In genomic region chr7:105013283-105013817, GRCh38 we compare ENCODE assay signal across 8 cellular contexts. TPM values are rescaled to one million over a fixed set of nuclear protein-coding genes. Genes with fewer than 3 reads are reported as not detected.
DNase-seq lines count a peak whose midpoint lies in the region; ATAC-seq and TF ChIP-seq lines count a peak whose summit lies in the region.

No MANE protein-coding gene starts in this region.

- peak; percentile 30 for ATAC-seq in GM21529 (IDR thresholded peaks at IDR 0.05; ENCODE audit: unreplicated experiment)
- ATAC-seq in naive thymus-derived CD4-positive, alpha-beta T cell, result peak; percentile 68
- ATAC-seq in stimulated activated memory B cell treated with anti-CD40 and anti-IgM and Interleukin-4, amounts not matched to agents 10 μg/mL and 1 μg/mL and 100 μg/mL, for 72 hours, result peak; percentile 82

- POLR2A ChIA-PET in naive thymus-derived CD4-positive, alpha-beta T cell (lab: Charles Lee), result interaction anchor here (0.5 to 15.5 kb wide), 34 partner anchors 11 to 1864 kb away, joined by 3 to 639 read pairs (median 4); partner anchors contain the start of genes NAPEPLD, RINT1 and SYPL1

- no peaks in the 10 kb centered on the region for H3K9me3 ChIP-seq in naive thymus-derived CD4-positive, alpha-beta T cell (ENCODE audit: control insufficient read depth in 2 of 3, low read length in 3 of 3)

- peaks cover 3% of the 10 kb centered on the region for H3K27me3 Mint-ChIP-seq in activated T-helper 1 cell treated with anti-CD3 and anti-CD28 coated beads, Interleukin-12 subunit alpha, Interleukin-12 subunit beta, Interleukin-2, Interleukin-4 antibody, amounts not matched to agents 30 ng/mL and 10 ng/mL and 1 ng/mL, durations not matched to agents 14 hours and 24 hours and 36 hours (ENCODE audit: insufficient read depth)
- peaks cover 0 to 8% (median 0%) of the 10 kb centered on the region in 5 donors for H3K27me3 Mint-ChIP-seq in naive thymus-derived CD4-positive, alpha-beta T cell
- H3K27me3 Mint-ChIP-seq in stimulated activated memory B cell treated with anti-CD40 and anti-IgM and Interleukin-4, amounts not matched to agents 10 μg/mL and 1 μg/mL and 100 μg/mL, for 72 hours, result no peaks in the 10 kb centered on the region

- peak overlapping the region; percentile 97 for H3K27ac ChIP-seq in naive thymus-derived CD4-positive, alpha-beta T cell (ENCODE audit: low read depth, low read length)

- H3K4me1 ChIP-seq in naive thymus-derived CD4-positive, alpha-beta T cell (ENCODE audit: control insufficient read depth in 2 of 2, insufficient read depth in 2 of 2, low read length in 2 of 2), result peaks cover 13 to 23% of the 10 kb centered on the region in 2 donors

- intact Hi-C loops in activated T-helper 1 cell treated with anti-CD3 and anti-CD28 coated beads, Interleukin-12 subunit alpha, Interleukin-12 subunit beta, Interleukin-2, Interleukin-4 antibody, amounts not matched to agents 30 ng/mL and 10 ng/mL and 1 ng/mL, durations not matched to agents 14 hours and 24 hours and 36 hours (cut with micrococcal nuclease), result loop anchor here (2.0 to 5.0 kb wide), 5 partner anchors 334 to 1333 kb away; partner anchors contain the start of genes ORC5 and PUS7
- intact Hi-C loops in naive thymus-derived CD4-positive, alpha-beta T cell (cut with micrococcal nuclease), result loop anchor here (1.0 to 10.0 kb wide), 10 partner anchors 68 to 1939 kb away; partner anchors contain the start of genes PSMC2 (in 2 of the 2), ARMC10 (in 1 of the 2), DNAJC2 (in 1 of the 2) and FBXL13 (in 1 of the 2)

- H3K27ac Mint-ChIP-seq in activated T-helper 1 cell treated with anti-CD3 and anti-CD28 coated beads, Interleukin-12 subunit alpha, Interleukin-12 subunit beta, Interleukin-2, Interleukin-4 antibody, amounts not matched to agents 30 ng/mL and 10 ng/mL and 1 ng/mL, durations not matched to agents 14 hours and 24 hours and 36 hours, result peak overlapping the region; percentile 96
- peak overlapping the region; percentile 99 to 100 (median 100) for H3K27ac Mint-ChIP-seq in naive thymus-derived CD4-positive, alpha-beta T cell
- peak overlapping the region; percentile 100 for H3K27ac Mint-ChIP-seq in stimulated activated memory B cell treated with anti-CD40 and anti-IgM and Interleukin-4, amounts not matched to agents 10 μg/mL and 1 μg/mL and 100 μg/mL, for 72 hours

- DNase-seq in DMS53 (lab: John Stamatoyannopoulos, UW) (peak; percentile 99), fibroblast of gingiva (ENCODE audit: low read depth) (peak; percentile 95)
- DNase-seq in Jurkat, Clone E6-1 (ENCODE audit: low read depth, low spot score), result peak; percentile 90
- DNase-seq in activated T-helper 1 cell treated with anti-CD3 and anti-CD28 coated beads, Interleukin-12 subunit alpha, Interleukin-12 subunit beta, Interleukin-2, Interleukin-4 antibody, amounts not matched to agents 30 ng/mL and 10 ng/mL and 1 ng/mL, durations not matched to agents 14 hours and 24 hours and 36 hours (ENCODE audit: low spot score), result peak; percentile 92
- DNase-seq in naive thymus-derived CD4-positive, alpha-beta T cell, result peak; percentile 93 to 98 (median 96)

- peaks cover 0 to 18% (median 0%) of the 10 kb centered on the region in 3 experiments for H3K36me3 ChIP-seq in naive thymus-derived CD4-positive, alpha-beta T cell (ENCODE audit: control insufficient read depth in 2 of 3, insufficient read depth in 3 of 3, low read length in 3 of 3)

- H3K4me3 ChIP-seq in Jurkat, Clone E6-1 (ENCODE audit: low read length), result peak overlapping the region; percentile 98
- H3K4me3 ChIP-seq in naive thymus-derived CD4-positive, alpha-beta T cell (ENCODE audit: low read length), result peak overlapping the region; percentile 99

- peaks cover 55% of the 10 kb centered on the region for H3K36me3 Mint-ChIP-seq in activated T-helper 1 cell treated with anti-CD3 and anti-CD28 coated beads, Interleukin-12 subunit alpha, Interleukin-12 subunit beta, Interleukin-2, Interleukin-4 antibody, amounts not matched to agents 30 ng/mL and 10 ng/mL and 1 ng/mL, durations not matched to agents 14 hours and 24 hours and 36 hours (ENCODE audit: low read depth)
- peaks cover 0 to 33% (median 5%) of the 10 kb centered on the region in 5 donors for H3K36me3 Mint-ChIP-seq in naive thymus-derived CD4-positive, alpha-beta T cell
- peaks cover 44% of the 10 kb centered on the region for H3K36me3 Mint-ChIP-seq in stimulated activated memory B cell treated with anti-CD40 and anti-IgM and Interleukin-4, amounts not matched to agents 10 μg/mL and 1 μg/mL and 100 μg/mL, for 72 hours

- H3K4me1 Mint-ChIP-seq in activated T-helper 1 cell treated with anti-CD3 and anti-CD28 coated beads, Interleukin-12 subunit alpha, Interleukin-12 subunit beta, Interleukin-2, Interleukin-4 antibody, amounts not matched to agents 30 ng/mL and 10 ng/mL and 1 ng/mL, durations not matched to agents 14 hours and 24 hours and 36 hours (ENCODE audit: low read depth), result peaks cover 42% of the 10 kb centered on the region
- H3K4me1 Mint-ChIP-seq in naive thymus-derived CD4-positive, alpha-beta T cell, result peaks cover 30 to 50% (median 40%) of the 10 kb centered on the region in 7 donors
- peaks cover 43% of the 10 kb centered on the region for H3K4me1 Mint-ChIP-seq in stimulated activated memory B cell treated with anti-CD40 and anti-IgM and Interleukin-4, amounts not matched to agents 10 μg/mL and 1 μg/mL and 100 μg/mL, for 72 hours

- CTCF ChIA-PET in naive thymus-derived CD4-positive, alpha-beta T cell (lab: Charles Lee), result interaction anchor here (1.1 to 5.7 kb wide), 2 partner anchors 31 to 375 kb away, joined by 3 to 54 read pairs; partner anchors contain the start of gene SRPK2

- no peaks in the 10 kb centered on the region for H3K9me3 Mint-ChIP-seq in activated T-helper 1 cell treated with anti-CD3 and anti-CD28 coated beads, Interleukin-12 subunit alpha, Interleukin-12 subunit beta, Interleukin-2, Interleukin-4 antibody, amounts not matched to agents 30 ng/mL and 10 ng/mL and 1 ng/mL, durations not matched to agents 14 hours and 24 hours and 36 hours
- H3K9me3 Mint-ChIP-seq in naive thymus-derived CD4-positive, alpha-beta T cell, result peaks cover 0 to 14% (median 0%) of the 10 kb centered on the region in 11 donors
- H3K9me3 Mint-ChIP-seq in stimulated activated memory B cell treated with anti-CD40 and anti-IgM and Interleukin-4, amounts not matched to agents 10 μg/mL and 1 μg/mL and 100 μg/mL, for 72 hours, result no peaks in the 10 kb centered on the region

- peak overlapping the region; percentile 99 for H3K4me3 Mint-ChIP-seq in activated T-helper 1 cell treated with anti-CD3 and anti-CD28 coated beads, Interleukin-12 subunit alpha, Interleukin-12 subunit beta, Interleukin-2, Interleukin-4 antibody, amounts not matched to agents 30 ng/mL and 10 ng/mL and 1 ng/mL, durations not matched to agents 14 hours and 24 hours and 36 hours
- H3K4me3 Mint-ChIP-seq in naive thymus-derived CD4-positive, alpha-beta T cell, result peak overlapping the region; percentile 96 to 100 (median 98)
- H3K4me3 Mint-ChIP-seq in stimulated activated memory B cell treated with anti-CD40 and anti-IgM and Interleukin-4, amounts not matched to agents 10 μg/mL and 1 μg/mL and 100 μg/mL, for 72 hours, result peak overlapping the region; percentile 96

- no peaks in the 10 kb centered on the region for H3K27me3 ChIP-seq in naive thymus-derived CD4-positive, alpha-beta T cell (ENCODE audit: control insufficient read depth in 2 of 2, insufficient read depth in 2 of 2, low read length in 2 of 2)

TF ChIP-seq in PFSK-1, 5 proteins besides CTCF, POLR2A, EP300 and RAD21:
- TF ChIP-seq TAF1 (IDR thresholded peaks at IDR 0.05; ENCODE audit: borderline replicate concordance, insufficient read depth, low read length) (peak; percentile 0; the same call in 1 of the 2 replicates), SIN3A (IDR thresholded peaks at IDR 0.05; ENCODE audit: borderline replicate concordance, insufficient read depth, low read length) (no peak), POLR2AphosphoS5 (IDR thresholded peaks at IDR 0.05; ENCODE audit: low read depth, low read length) (peak; percentile 58; the same call in 1 of the 2 replicates), REST (IDR thresholded peaks at IDR 0.05; ENCODE audit: insufficient read depth in 1 of 2, low read depth in 2 of 2, low read length in 2 of 2) (peak; percentile 18 to 29; a peak in 1 of 4 replicates), FOXP2 (optimal IDR thresholded peaks at IDR 0.05; ENCODE audit: borderline replicate concordance, extremely low read depth, extremely low read length, insufficient read depth) (no peak)

RNA-seq across cellular contexts. Expression of gene KMT2E, which starts 0.7 kb away (rescaled TPM):
- 24.1 TPM for polyA plus RNA-seq in Jurkat, Clone E6-1 (2012; ENCODE audit: insufficient read depth, insufficient read length)
- 11.7 TPM for polyA plus RNA-seq in PFSK-1 (2012; ENCODE audit: insufficient read length, low read depth)
- total RNA-seq in activated T-helper 1 cell treated with anti-CD3 and anti-CD28 coated beads, Interleukin-12 subunit alpha, Interleukin-12 subunit beta, Interleukin-2, Interleukin-4 antibody, amounts not matched to agents 30 ng/mL and 10 ng/mL and 1 ng/mL, durations not matched to agents 14 hours and 24 hours and 36 hours, result 114 and 130 TPM in 2 replicates
- 100 to 1,000 TPM; 129 to 221 (median 186) TPM for total RNA-seq in naive thymus-derived CD4-positive, alpha-beta T cell
- polyA plus RNA-seq in naive thymus-derived CD4-positive, alpha-beta T cell, result 100 to 1,000 TPM; 195 to 221 TPM

Comparison
In these comparisons a context has a peak if more than half of its experiments do, and no peak if none do; other contexts are left out.
1. Peak in every context shown above with its lines: DNase-seq, ATAC-seq, H3K4me3 ChIP-seq and H3K27ac ChIP-seq.
2. ATAC-seq: peak in every context shown above with its lines; median percentile 82 in stimulated activated memory B cell treated with anti-CD40 and anti-IgM and Interleukin-4, amounts not matched to agents 10 μg/mL and 1 μg/mL and 100 μg/mL, for 72 hours; 68 in naive thymus-derived CD4-positive, alpha-beta T cell; 30 in GM21529.